ENCODE assay signal across 20 cellular contexts in genomic region chr15:69026355-69026754, GRCh38. TPM values are rescaled to one million over a fixed set of nuclear protein-coding genes. Genes with fewer than 3 reads are reported as not detected.
DNase-seq lines count a peak whose midpoint lies in the region; ATAC-seq and TF ChIP-seq lines count a peak whose summit lies in the region.
"Had no signal": no experiment of that assay in that cellular context is flagged by ENCODE, and none has a peak within 500 bp of the region (broad histone marks: within the 10 kb centered on the region; RNA-seq: fewer than 3 reads in every experiment).

No MANE protein-coding gene starts in this region.

- no peak overlapping the region for H4K91ac ChIP-seq in H9 (ENCODE audit: insufficient read length, low read depth, low read length)
- H4K91ac ChIP-seq in neuronal stem cell (ENCODE audit: low read depth, low read length, poor library complexity): no peak overlapping the region

- H3K14ac ChIP-seq in H9 (ENCODE audit: insufficient read depth, low read length) (no peak overlapping the region), neuronal stem cell (ENCODE audit: low read length) (no peak overlapping the region)

- H4K5ac ChIP-seq in H9 (ENCODE audit: insufficient read length, low read depth, low read length): no peak overlapping the region

- peak; percentile 34; the same call in 1 of the 2 replicates for ATAC-seq in WTC11
- no peak for ATAC-seq in HG02973 (IDR thresholded peaks at IDR 0.05; ENCODE audit: unreplicated experiment)

- H2BK5ac ChIP-seq in H9 (ENCODE audit: insufficient read length, low read length) (no peak overlapping the region), neuronal stem cell (ENCODE audit: low read length) (no peak overlapping the region)

- H3K9me3 Mint-ChIP-seq in H9 (no peaks in the 10 kb centered on the region; a peak in 1 of 5 replicates), WTC11 (peaks cover 6% of the 10 kb centered on the region; the same call in 1 of the 2 replicates)

- POLR2A ChIA-PET in WTC11 (lab: Charles Lee): no interaction called here

- H3K36me3 Mint-ChIP-seq in H9 (ENCODE audit: insufficient read depth in 1 of 3, low read depth in 3 of 3): no peaks in the 10 kb centered on the region; a peak in 2 of 7 replicates
- H3K36me3 Mint-ChIP-seq in WTC11: no peaks in the 10 kb centered on the region
- H3K36me3 Mint-ChIP-seq: CD4-positive, alpha-beta memory T cell had no signal

- H2BK120ac ChIP-seq in H9 (ENCODE audit: low read depth, low read length, poor library complexity, severe bottlenecking): no peak overlapping the region
- H2BK120ac ChIP-seq in neuronal stem cell (ENCODE audit: low read depth, low read length): no peak overlapping the region

- WGBS in H9 (ENCODE audit: extremely low coverage, insufficient read length, low lambda C conversion rate): no CpG with 5 or more reads among the region's 5 CpGs
- no CpG with 5 or more reads among the region's 5 CpGs for WGBS in neuronal stem cell (ENCODE audit: extremely low coverage in 2 of 2, insufficient read length in 2 of 2, insufficient replicate concordance in 1 of 2), 2 donors

- H3K79me1 ChIP-seq in H9 (ENCODE audit: insufficient read depth, low read depth, low read length, poor library complexity, severe bottlenecking) (no peaks in the 10 kb centered on the region), neuronal stem cell (ENCODE audit: low read depth, low read length) (no peaks in the 10 kb centered on the region)

- H3K4me3 Mint-ChIP-seq in H9 (no peak overlapping the region; a peak in 1 of 5 replicates), WTC11 (no peak overlapping the region)

- H3K36me3 ChIP-seq in neuronal stem cell (replicated peaks in 1 of 2; ENCODE audit: control insufficient read depth in 2 of 2, insufficient read depth in 2 of 2, low read length in 2 of 2): no peaks in the 10 kb centered on the region
- H3K36me3 ChIP-seq: SJSA1 had no signal

- H2AK5ac ChIP-seq in H9 (ENCODE audit: insufficient read length, low read length) (no peak overlapping the region), neuronal stem cell (ENCODE audit: low read depth, low read length) (peak overlapping the region; percentile 13)

- H2BK20ac ChIP-seq in H9 (ENCODE audit: low read depth, low read length, poor library complexity, severe bottlenecking): no peak overlapping the region

- no peaks in the 10 kb centered on the region for H3K23me2 ChIP-seq in H9 (ENCODE audit: insufficient read length, low read depth, low read length, poor library complexity, severe bottlenecking)

- H3K56ac ChIP-seq in H9 (ENCODE audit: insufficient read length, low read depth, low read length): no peak overlapping the region

- H3K9ac ChIP-seq in H9 (ENCODE audit: extremely low read depth, insufficient read length, low read length): no peak overlapping the region
- no peak overlapping the region for H3K9ac ChIP-seq in neuronal stem cell (ENCODE audit: low read depth, low read length, poor library complexity)
- H3K9ac ChIP-seq: KMS-11 had no signal

- H3K27me3 ChIP-seq in H9 (ENCODE audit: insufficient read depth, low read length): no peaks in the 10 kb centered on the region
- H3K27me3 ChIP-seq in neuronal stem cell (ENCODE audit: control insufficient read depth in 3 of 3, insufficient read depth in 3 of 3, low read depth in 1 of 3, low read length in 3 of 3): peaks cover 0 to 12% (median 0%) of the 10 kb centered on the region in 3 experiments

- no peaks in the 10 kb centered on the region; the same call in 1 of the 2 replicates for H3K79me2 ChIP-seq in H9 (ENCODE audit: insufficient read depth, low read length)

- no peak overlapping the region for H4K8ac ChIP-seq in H9 (replicated peaks; ENCODE audit: insufficient read length, low read depth, low read length)
- no peak overlapping the region for H4K8ac ChIP-seq in neuronal stem cell (ENCODE audit: low read depth, low read length)

- H3T11ph ChIP-seq in H9 (ENCODE audit: low read length): no peak overlapping the region

- peak; percentile 16 for DNase-seq in ELF-1 (ENCODE audit: low read depth, low spot score)
- DNase-seq in H9: peak; percentile 47
- no peak for DNase-seq in WTC11 (ENCODE audit: low spot score)
- DNase-seq in neuronal stem cell (ENCODE audit: low spot score): no peak
- DNase-seq in DMS79 treated with DMSO at 0.1 percent for 48 hours (lab: John Stamatoyannopoulos, UW): no peak
- DNase-seq in ureter (ENCODE audit: low spot score): no peak
- DNase-seq: C1 segment of cervical spinal cord; CD4-positive, alpha-beta memory T cell; COR-L47; MM.1S; NCI-H2029; NCI-H446; NCI-H524 treated with DMSO at 0.1 percent for 48 hours; NCI-H774; PC-9; Right ventricle myocardium superior had no signal

- H3K23ac ChIP-seq in H9 (ENCODE audit: insufficient read length, low read depth, low read length) (no peak overlapping the region), neuronal stem cell (ENCODE audit: low read depth, low read length, poor library complexity) (no peak overlapping the region)

- H3K4me3 ChIP-seq in neuronal stem cell (ENCODE audit: low read length in 2 of 2): no peak overlapping the region
- H3K4me3 ChIP-seq: PC-9, SJSA1 had no signal

- H3K4ac ChIP-seq in H9 (ENCODE audit: low read depth, low read length): no peak overlapping the region
- no peak overlapping the region for H3K4ac ChIP-seq in neuronal stem cell (ENCODE audit: low read length)

- no peak for TF ChIP-seq CTCF in H9 (conservative IDR thresholded peaks at IDR 0.05)
- no peak for TF ChIP-seq CTCF in WTC11 (IDR thresholded peaks at IDR 0.05)

- no peak overlapping the region for H3K27ac ChIP-seq in H9 (ENCODE audit: insufficient read length, low read depth, low read length)
- no peak overlapping the region for H3K27ac ChIP-seq in neuronal stem cell (replicated peaks; ENCODE audit: low read length)
- H3K27ac ChIP-seq: KMS-11, PC-9, SJSA1 had no signal

- H3K4me2 ChIP-seq in H9 (ENCODE audit: insufficient read depth, insufficient read length, low read length) (no peak overlapping the region), neuronal stem cell (ENCODE audit: insufficient read depth, low read length, poor library complexity, severe bottlenecking) (no peak overlapping the region)
- H3K4me2 ChIP-seq: KMS-11, PC-9 had no signal

- H3K4me1 Mint-ChIP-seq in H9 (peaks cover 20 to 23% of the 10 kb centered on the region in 2 experiments), WTC11 (peaks cover 21% of the 10 kb centered on the region)

- H2AFZ ChIP-seq in H9 (ENCODE audit: low read length): no peak overlapping the region
- no peak overlapping the region for H2AFZ ChIP-seq in neuronal stem cell (ENCODE audit: low read length)
- H2AFZ ChIP-seq: PC-9 had no signal

- H2BK12ac ChIP-seq in H9 (ENCODE audit: insufficient read length, low read depth, low read length) (no peak overlapping the region), neuronal stem cell (ENCODE audit: low read length) (no peak overlapping the region)

- peak overlapping the region in 2 of 3 experiments; percentile 23 to 69; a peak in 3 of 7 replicates for H3K27ac Mint-ChIP-seq in H9
- no peak overlapping the region for H3K27ac Mint-ChIP-seq in WTC11
- H3K27ac Mint-ChIP-seq: CD4-positive, alpha-beta memory T cell had no signal

- no peaks in the 10 kb centered on the region for H3K9me3 ChIP-seq in H9 (ENCODE audit: control insufficient read depth, low read depth, low read length)
- no peaks in the 10 kb centered on the region for H3K9me3 ChIP-seq in neuronal stem cell (replicated peaks in 1 of 2; ENCODE audit: control insufficient read depth in 2 of 2, insufficient read depth in 1 of 2, low read depth in 1 of 2, low read length in 2 of 2)
- H3K9me3 ChIP-seq: SJSA1 had no signal

- CTCF ChIA-PET in WTC11 (lab: Charles Lee): interaction anchor here (1.6 to 1.8 kb wide), 2 partner anchors 9 to 33 kb away, joined by 3 to 6 read pairs; no protein-coding TSS in a partner anchor

- H4K20me1 ChIP-seq in H9 (ENCODE audit: control insufficient read depth, insufficient read depth, insufficient read length): no peaks in the 10 kb centered on the region

- H2BK15ac ChIP-seq in H9 (ENCODE audit: low read depth, low read length) (no peak overlapping the region), neuronal stem cell (ENCODE audit: low read length) (no peak overlapping the region)

- H3K27me3 Mint-ChIP-seq in H9 (ENCODE audit: low read depth) (peaks cover 9% of the 10 kb centered on the region), WTC11 (ENCODE audit: low read depth) (peaks cover 5% of the 10 kb centered on the region)

- H3K18ac ChIP-seq in H9 (ENCODE audit: insufficient read length, low read depth, low read length): no peak overlapping the region
- H3K18ac ChIP-seq in neuronal stem cell (ENCODE audit: low read length): no peak overlapping the region

- no peaks in the 10 kb centered on the region; the same call in 1 of the 2 replicates for H3K4me1 ChIP-seq in H9 (ENCODE audit: insufficient read depth, low read length)
- peaks cover 0 to under 1% of the 10 kb centered on the region in 2 donors for H3K4me1 ChIP-seq in neuronal stem cell (ENCODE audit: control insufficient read depth in 2 of 2, insufficient read depth in 1 of 2, low read depth in 1 of 2, low read length in 2 of 2)
- H3K4me1 ChIP-seq: SJSA1 had no signal

RNA-seq across cellular contexts. Expression of gene NOX5, which starts 11.9 kb away (rescaled TPM):
- 0.04 TPM in 1 of 2 replicates, not detected in the other for total RNA-seq in H9 (2021)
- total RNA-seq in WTC11 (2021): not detected in 3 replicates
- polyA plus RNA-seq in neuronal stem cell (2013, experiment 1 of 2): 0.01 TPM
- under 0.01 TPM for polyA plus RNA-seq in neuronal stem cell (2013, experiment 2 of 2)
- total RNA-seq in ureter: 0.89 TPM
- total RNA-seq: H4, Right ventricle myocardium superior, SJSA1 had no signal
- polyA plus RNA-seq: CD4-positive, alpha-beta memory T cell had no signal

Comparison
In these comparisons a context has a peak if more than half of its experiments do, and no peak if none do; other contexts are left out.
1. DNase-seq: peak in ELF-1 (single experiment) and H9 (single experiment); none in WTC11 (single experiment), neuronal stem cell (single experiment), DMS79 treated with DMSO at 0.1 percent for 48 hours (single experiment) and ureter (single experiment).